In the genomic region with DNA sequence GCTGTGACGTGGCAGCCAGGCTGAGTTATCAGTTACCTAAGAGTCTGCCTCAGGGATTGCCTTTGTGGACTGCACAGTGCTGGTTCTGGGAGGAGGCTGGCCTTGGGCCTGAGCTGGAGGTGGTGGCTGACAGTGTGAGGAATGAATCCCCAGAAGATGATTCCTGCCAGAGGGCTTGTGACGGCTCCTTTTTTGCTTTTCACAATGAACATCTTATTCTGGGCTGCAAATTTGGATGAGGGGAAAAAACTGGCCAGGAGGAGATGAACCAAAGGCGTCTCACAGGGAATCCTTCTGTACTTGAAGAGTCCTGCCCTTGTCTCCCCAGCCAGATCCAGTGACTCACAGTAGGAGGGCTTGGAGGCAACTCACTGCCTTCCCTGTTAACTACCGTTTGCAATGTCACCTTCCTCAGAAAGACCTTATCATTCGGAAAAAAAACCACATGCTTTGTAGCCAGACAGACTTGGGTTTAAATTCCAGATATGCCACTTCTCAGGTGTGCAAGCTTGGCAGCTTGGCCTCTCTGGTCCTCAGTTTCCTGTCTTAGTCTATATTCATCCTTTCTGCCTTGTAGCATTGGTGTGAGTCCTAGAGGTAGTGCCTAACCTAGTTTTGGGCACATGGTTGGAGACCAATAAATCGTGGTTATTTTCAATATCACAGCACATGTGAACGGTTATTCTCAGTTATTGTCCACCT, we compare ENCODE assay signal across 11 cellular contexts. TPM values are rescaled to one million over a fixed set of nuclear protein-coding genes. Genes with fewer than 3 reads are reported as not detected.
DNase-seq lines count a peak whose midpoint lies in the region; ATAC-seq and TF ChIP-seq lines count a peak whose summit lies in the region.
"Had no signal": no experiment of that assay in that cellular context is flagged by ENCODE, and none has a peak within 500 bp of the region (broad histone marks: within the 10 kb centered on the region; RNA-seq: fewer than 3 reads in every experiment).

No MANE protein-coding gene starts in this region.

- no peak for ATAC-seq in activated CD8-positive, alpha-beta memory T cell treated with anti-CD3 and anti-CD28 coated beads, Interleukin-2, amount 10 ng/mL, durations not matched to agents 7 days and 5 days
- ATAC-seq in activated T-helper 17 cell treated with anti-CD3 and anti-CD28 coated beads, Interleukin-2, amount 50 U/mL, for 72 hours (replicated peaks), result no peak
- ATAC-seq in left ventricle myocardium superior, result peak; percentile 62
- no peak for ATAC-seq in stimulated activated effector memory CD8-positive, alpha-beta T cell treated with anti-CD3 and anti-CD28 coated beads, Interleukin-12 subunit alpha, Interleukin-12 subunit beta, amount 100 ng/mL, for 72 hours
- ATAC-seq in GM21390 (IDR thresholded peaks at IDR 0.05; ENCODE audit: unreplicated experiment), result no peak
- ATAC-seq: activated CD4-positive, CD25-positive, alpha-beta regulatory T cell treated with anti-CD3 and anti-CD28 coated beads, Interleukin-2, amount 50 U/mL, for 24 hours had no signal

- no peak overlapping the region for H3K4me3 Mint-ChIP-seq in activated CD8-positive, alpha-beta memory T cell treated with anti-CD3 and anti-CD28 coated beads, Interleukin-2, amount 10 ng/mL, durations not matched to agents 7 days and 5 days
- H3K4me3 Mint-ChIP-seq in activated T-helper 17 cell treated with anti-CD3 and anti-CD28 coated beads, Interleukin-2, amount 50 U/mL, for 72 hours, result no peak overlapping the region
- no peak overlapping the region for H3K4me3 Mint-ChIP-seq in stimulated activated effector memory CD8-positive, alpha-beta T cell treated with anti-CD3 and anti-CD28 coated beads, Interleukin-12 subunit alpha, Interleukin-12 subunit beta, amount 100 ng/mL, for 72 hours

- DNase-seq in activated CD8-positive, alpha-beta memory T cell treated with anti-CD3 and anti-CD28 coated beads, Interleukin-2, amount 10 ng/mL, durations not matched to agents 7 days and 5 days, result no peak
- DNase-seq in activated CD8-positive, alpha-beta memory T cell treated with anti-CD3 and anti-CD28 coated beads, Interleukin-2, amount 50 U/mL, for 48 hours, result no peak
- DNase-seq in left ventricle myocardium superior (peak; percentile 52), GM10248 (ENCODE audit: extremely low spot score) (no peak), caudate nucleus (lab: John Stamatoyannopoulos, UW) (no peak)
- DNase-seq in stimulated activated effector memory CD8-positive, alpha-beta T cell treated with anti-CD3 and anti-CD28 coated beads, Interleukin-12 subunit alpha, Interleukin-12 subunit beta, amount 100 ng/mL, for 72 hours (ENCODE audit: low spot score in 2 of 2), result no peak
- DNase-seq: activated naive CD4-positive, alpha-beta T cell treated with Interleukin-2 at 50 U/mL for 16 hours; upper lobe of left lung had no signal

- CTCF ChIA-PET in activated CD8-positive, alpha-beta memory T cell treated with anti-CD3 and anti-CD28 coated beads, Interleukin-2, amount 10 ng/mL, durations not matched to agents 7 days and 5 days (lab: Charles Lee), result interaction anchor here (2.3 kb wide), 1 partner anchor 10 kb away, joined by 6 read pairs; no protein-coding TSS in a partner anchor
- CTCF ChIA-PET in GM10248 (lab: Yijun Ruan, JAX), result interaction anchor here (0.7 to 2.1 kb wide), 5 partner anchors 12 to 69 kb away, joined by 3 to 8 read pairs (median 4); no protein-coding TSS in a partner anchor

- H3K4me1 Mint-ChIP-seq in activated CD8-positive, alpha-beta memory T cell treated with anti-CD3 and anti-CD28 coated beads, Interleukin-2, amount 10 ng/mL, durations not matched to agents 7 days and 5 days, result peaks cover 56% of the 10 kb centered on the region
- peaks cover 61% of the 10 kb centered on the region for H3K4me1 Mint-ChIP-seq in activated T-helper 17 cell treated with anti-CD3 and anti-CD28 coated beads, Interleukin-2, amount 50 U/mL, for 72 hours
- peaks cover 83% of the 10 kb centered on the region for H3K4me1 Mint-ChIP-seq in stimulated activated effector memory CD8-positive, alpha-beta T cell treated with anti-CD3 and anti-CD28 coated beads, Interleukin-12 subunit alpha, Interleukin-12 subunit beta, amount 100 ng/mL, for 72 hours

- H3K27ac ChIP-seq in caudate nucleus (ENCODE audit: low read depth, low read length), result no peak overlapping the region

- peak overlapping the region; percentile 51 for H3K27ac Mint-ChIP-seq in activated CD8-positive, alpha-beta memory T cell treated with anti-CD3 and anti-CD28 coated beads, Interleukin-2, amount 10 ng/mL, durations not matched to agents 7 days and 5 days
- H3K27ac Mint-ChIP-seq in activated T-helper 17 cell treated with anti-CD3 and anti-CD28 coated beads, Interleukin-2, amount 50 U/mL, for 72 hours, result peak overlapping the region; percentile 45
- H3K27ac Mint-ChIP-seq in stimulated activated effector memory CD8-positive, alpha-beta T cell treated with anti-CD3 and anti-CD28 coated beads, Interleukin-12 subunit alpha, Interleukin-12 subunit beta, amount 100 ng/mL, for 72 hours, result peak overlapping the region; percentile 89

- H3K27me3 Mint-ChIP-seq in activated CD8-positive, alpha-beta memory T cell treated with anti-CD3 and anti-CD28 coated beads, Interleukin-2, amount 10 ng/mL, durations not matched to agents 7 days and 5 days, result no peaks in the 10 kb centered on the region
- no peaks in the 10 kb centered on the region for H3K27me3 Mint-ChIP-seq in activated T-helper 17 cell treated with anti-CD3 and anti-CD28 coated beads, Interleukin-2, amount 50 U/mL, for 72 hours

- intact Hi-C loops in left ventricle myocardium superior (cut with micrococcal nuclease), result no loop called here

- H3K9me3 Mint-ChIP-seq in activated CD8-positive, alpha-beta memory T cell treated with anti-CD3 and anti-CD28 coated beads, Interleukin-2, amount 10 ng/mL, durations not matched to agents 7 days and 5 days (ENCODE audit: low read depth), result peaks cover 6% of the 10 kb centered on the region
- H3K9me3 Mint-ChIP-seq in activated T-helper 17 cell treated with anti-CD3 and anti-CD28 coated beads, Interleukin-2, amount 50 U/mL, for 72 hours, result peaks cover 7% of the 10 kb centered on the region
- peaks cover 13% of the 10 kb centered on the region for H3K9me3 Mint-ChIP-seq in stimulated activated effector memory CD8-positive, alpha-beta T cell treated with anti-CD3 and anti-CD28 coated beads, Interleukin-12 subunit alpha, Interleukin-12 subunit beta, amount 100 ng/mL, for 72 hours

- POLR2A ChIA-PET in GM10248 (lab: Yijun Ruan, JAX), result no interaction called here

- TF ChIP-seq CTCF in GM10248 (IDR thresholded peaks at IDR 0.05; ENCODE audit: control extremely low read depth, extremely low read depth, low read depth, missing control alignments), result no peak

- peaks cover 73% of the 10 kb centered on the region for H3K36me3 Mint-ChIP-seq in activated CD8-positive, alpha-beta memory T cell treated with anti-CD3 and anti-CD28 coated beads, Interleukin-2, amount 10 ng/mL, durations not matched to agents 7 days and 5 days
- peaks cover 63% of the 10 kb centered on the region for H3K36me3 Mint-ChIP-seq in activated T-helper 17 cell treated with anti-CD3 and anti-CD28 coated beads, Interleukin-2, amount 50 U/mL, for 72 hours (ENCODE audit: low read depth)
- peaks cover 47% of the 10 kb centered on the region for H3K36me3 Mint-ChIP-seq in stimulated activated effector memory CD8-positive, alpha-beta T cell treated with anti-CD3 and anti-CD28 coated beads, Interleukin-12 subunit alpha, Interleukin-12 subunit beta, amount 100 ng/mL, for 72 hours

RNA-seq across cellular contexts. Expression of gene ST6GAL1, which starts 19.1 kb away (rescaled TPM):
- 100 to 1,000 TPM in 1 of 2 experiments, 10 to 100 TPM in 1; 77.9 to 102 TPM for total RNA-seq in activated CD8-positive, alpha-beta memory T cell treated with anti-CD3 and anti-CD28 coated beads, Interleukin-2, amount 10 ng/mL, durations not matched to agents 7 days and 5 days
- total RNA-seq in activated T-helper 17 cell treated with anti-CD3 and anti-CD28 coated beads, Interleukin-2, amount 50 U/mL, for 72 hours, result 10 to 100 TPM; 68.0 to 77.4 TPM
- 75.9 TPM for total RNA-seq in left ventricle myocardium superior
